ENCODE assay signal across 1 cellular context in the genomic region with DNA sequence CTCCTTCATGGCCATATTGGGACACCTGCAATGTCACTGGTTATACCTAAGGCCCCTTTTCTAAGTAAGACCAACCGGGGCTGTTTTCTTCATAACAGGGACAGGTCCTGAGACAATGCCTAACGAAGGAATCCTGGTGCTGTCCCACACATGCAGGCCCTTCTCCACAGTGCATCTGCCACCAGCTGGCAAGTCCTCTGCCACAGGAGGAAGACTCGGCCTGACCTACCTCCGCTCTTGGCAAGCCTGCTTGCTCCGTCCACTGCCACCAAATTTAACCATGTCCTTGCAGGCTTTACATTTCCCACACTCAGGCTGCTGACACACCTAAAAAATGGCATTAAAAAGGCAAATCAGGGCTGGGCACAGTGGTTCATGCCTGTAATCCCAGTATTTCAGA.
TF ChIP-seq lines count a peak whose summit lies in the region.

No MANE protein-coding gene starts in this region.

TF ChIP-seq in K562, 482 proteins besides CTCF, POLR2A, EP300 and RAD21:
- TF ChIP-seq, protein P1, sequence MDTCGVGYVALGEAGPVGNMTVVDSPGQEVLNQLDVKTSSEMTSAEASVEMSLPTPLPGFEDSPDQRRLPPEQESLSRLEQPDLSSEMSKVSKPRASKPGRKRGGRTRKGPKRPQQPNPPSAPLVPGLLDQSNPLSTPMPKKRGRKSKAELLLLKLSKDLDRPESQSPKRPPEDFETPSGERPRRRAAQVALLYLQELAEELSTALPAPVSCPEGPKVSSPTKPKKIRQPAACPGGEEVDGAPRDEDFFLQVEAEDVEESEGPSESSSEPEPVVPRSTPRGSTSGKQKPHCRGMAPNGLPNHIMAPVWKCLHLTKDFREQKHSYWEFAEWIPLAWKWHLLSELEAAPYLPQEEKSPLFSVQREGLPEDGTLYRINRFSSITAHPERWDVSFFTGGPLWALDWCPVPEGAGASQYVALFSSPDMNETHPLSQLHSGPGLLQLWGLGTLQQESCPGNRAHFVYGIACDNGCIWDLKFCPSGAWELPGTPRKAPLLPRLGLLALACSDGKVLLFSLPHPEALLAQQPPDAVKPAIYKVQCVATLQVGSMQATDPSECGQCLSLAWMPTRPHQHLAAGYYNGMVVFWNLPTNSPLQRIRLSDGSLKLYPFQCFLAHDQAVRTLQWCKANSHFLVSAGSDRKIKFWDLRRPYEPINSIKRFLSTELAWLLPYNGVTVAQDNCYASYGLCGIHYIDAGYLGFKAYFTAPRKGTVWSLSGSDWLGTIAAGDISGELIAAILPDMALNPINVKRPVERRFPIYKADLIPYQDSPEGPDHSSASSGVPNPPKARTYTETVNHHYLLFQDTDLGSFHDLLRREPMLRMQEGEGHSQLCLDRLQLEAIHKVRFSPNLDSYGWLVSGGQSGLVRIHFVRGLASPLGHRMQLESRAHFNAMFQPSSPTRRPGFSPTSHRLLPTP (IDR thresholded peaks at IDR 0.05; ENCODE audit: borderline replicate concordance, extremely low read depth, insufficient read length): no peak
- TF ChIP-seq POLR2AphosphoS5 (IDR thresholded peaks at IDR 0.05; ENCODE audit: control insufficient read depth, insufficient read depth, low read depth, low read length): 0 out of 2 replicates have a peak, but pooled peaks have one; percentile 26
- no peak for TF ChIP-seq HLTF (IDR thresholded peaks at IDR 0.05)
TF ChIP-seq in K562: peak in this region for 1.
